9 cellular contexts compared by ENCODE assay signal in genomic region chr1:25566730-25567341, GRCh38. TPM values are rescaled to one million over a fixed set of nuclear protein-coding genes. Genes with fewer than 3 reads are reported as not detected.
DNase-seq lines count a peak whose midpoint lies in the region; ATAC-seq, FAIRE-seq and TF ChIP-seq lines count a peak whose summit lies in the region.
"Had no signal": no experiment of that assay in that cellular context is flagged by ENCODE, and none has a peak within 500 bp of the region (broad histone marks: within the 10 kb centered on the region; RNA-seq: fewer than 3 reads in every experiment).

No MANE protein-coding gene starts in this region.

- no peak overlapping the region for H3K4me3 Mint-ChIP-seq in Calu3 (ENCODE audit: low read depth, unreplicated experiment)

- H3K14ac ChIP-seq in H1 (ENCODE audit: insufficient read length) = no peak overlapping the region

- WGBS in H1 (ENCODE audit: extremely low coverage in 1 of 2, insufficient coverage in 1 of 2, insufficient read length in 1 of 2, insufficient replicate concordance in 2 of 2, low coverage in 1 of 2, low lambda C conversion rate in 2 of 2, missing lambda C conversion rate in 1 of 2), 2 experiments = 82% methylated on average over 21 of the region's 21 CpGs; no CpG with 5 or more reads in 1 of the 2 experiments
- WGBS in ovary, 3 donors = 43 to 50% (median 43%) methylated on average over 21 of the region's 21 CpGs

- POLR2A ChIA-PET in H1 (lab: Charles Lee; ENCODE audit: partially characterized antibody) = interaction anchor here (1.1 kb wide), 1 partner anchor 15 kb away, joined by 3 read pairs; no protein-coding TSS in a partner anchor

- H3K9ac ChIP-seq in DND-41 (ENCODE audit: low read depth, low read length) = no peak overlapping the region
- H3K9ac ChIP-seq in H1 (replicated peaks in 1 of 4; ENCODE audit: extremely low read depth in 1 of 4, low read depth in 3 of 4, low read length in 3 of 4) = no peak overlapping the region

- H3K27ac ChIP-seq in DND-41 (ENCODE audit: low read length) (no peak overlapping the region), H1 (ENCODE audit: low read depth, low read length) (no peak overlapping the region), ovary (peak overlapping the region in 1 of 2 donors; percentile 34)

- no peak overlapping the region; the same call in 1 of the 2 replicates for H2BK5ac ChIP-seq in H1 (ENCODE audit: low read depth, low read length)

- no peaks in the 10 kb centered on the region for H3K23me2 ChIP-seq in H1 (ENCODE audit: low read depth, low read length)

- H2AK5ac ChIP-seq in H1 (ENCODE audit: low read depth, low read length) = peak overlapping the region; percentile 95; the same call in 1 of the 2 replicates

- H2BK120ac ChIP-seq in H1 (replicated peaks; ENCODE audit: low read depth, low read length) = no peak overlapping the region

- H4K91ac ChIP-seq in H1 (replicated peaks; ENCODE audit: insufficient read length, low read length) = no peak overlapping the region

- H2BK15ac ChIP-seq in H1 (ENCODE audit: low read length) = 0 out of 2 replicates have a peak overlapping the region, but pooled peaks have one; percentile 72

- no peak overlapping the region; the same call in 1 of the 2 replicates for H3K18ac ChIP-seq in H1 (ENCODE audit: extremely low read depth, low read length)

- no peak for TF ChIP-seq EP300 in H1 (IDR thresholded peaks at IDR 0.05; ENCODE audit: borderline replicate concordance in 1 of 2, low read depth in 2 of 2, low read length in 2 of 2)
- no peak for TF ChIP-seq EP300 in ovary (IDR thresholded peaks at IDR 0.05)

- H3K23ac ChIP-seq in H1 (ENCODE audit: insufficient read length) = no peak overlapping the region

- no peak for FAIRE-seq in H1 (lab: Jason Lieb, UNC)

- H3K4me3 ChIP-seq in DND-41 (ENCODE audit: low read depth in 1 of 2, low read length in 2 of 2) (no peak overlapping the region), H1 (ENCODE audit: extremely low read depth in 1 of 4, insufficient read depth in 2 of 4, low read depth in 3 of 4, low read length in 4 of 4) (no peak overlapping the region), ovary (no peak overlapping the region)

- no peak overlapping the region for H2BK20ac ChIP-seq in H1 (ENCODE audit: low read length)

- ATAC-seq in DND-41 (ENCODE audit: insufficient read depth, low read depth) = peak; percentile 43; the same call in 2 of the 3 replicates
- no peak for ATAC-seq in GM19463 (IDR thresholded peaks at IDR 0.05; ENCODE audit: unreplicated experiment)
- no peak for ATAC-seq in GM21390 (IDR thresholded peaks at IDR 0.05; ENCODE audit: unreplicated experiment)

- no peaks in the 10 kb centered on the region for H3K9me3 Mint-ChIP-seq in Calu3 (ENCODE audit: low read depth, unreplicated experiment)

- H4K8ac ChIP-seq in H1 (ENCODE audit: extremely low read depth, insufficient read depth, low read length) = 0 out of 2 replicates have a peak overlapping the region, but pooled peaks have one; percentile 7

- H3K79me1 ChIP-seq in H1 (ENCODE audit: low read depth, low read length) = no peaks in the 10 kb centered on the region

- no peaks in the 10 kb centered on the region for H3K9me3 ChIP-seq in DND-41 (ENCODE audit: insufficient read depth, low read length, severe bottlenecking)
- H3K9me3 ChIP-seq in H1 (ENCODE audit: insufficient read depth in 2 of 2, low read depth in 1 of 2, low read length in 1 of 2) = no peaks in the 10 kb centered on the region
- no peaks in the 10 kb centered on the region for H3K9me3 ChIP-seq in ovary

- H3K79me2 ChIP-seq in DND-41 (ENCODE audit: insufficient read depth, low read length) (no peaks in the 10 kb centered on the region), H1 (ENCODE audit: control insufficient read depth in 1 of 2, insufficient read depth in 2 of 2, low read length in 2 of 2) (no peaks in the 10 kb centered on the region)

- no peak for TF ChIP-seq CTCF in DND-41 (IDR thresholded peaks at IDR 0.05; ENCODE audit: borderline replicate concordance, extremely low read depth, low read length, poor library complexity, severe bottlenecking)
- peak in 2 of 3 experiments; percentile 24 to 37; a peak in 2 of 4 replicates for TF ChIP-seq CTCF in H1 (IDR thresholded peaks at IDR 0.05; ENCODE audit: control extremely low read depth in 1 of 3, insufficient read depth in 1 of 3, low read depth in 1 of 3, low read length in 3 of 3)
- TF ChIP-seq CTCF in ovary (IDR thresholded peaks at IDR 0.05) = no peak
- no peak for TF ChIP-seq CTCF in Calu3 (IDR thresholded peaks at IDR 0.05; ENCODE audit: unreplicated experiment)

- H3K36me3 Mint-ChIP-seq in Calu3 (ENCODE audit: insufficient read depth, unreplicated experiment) = peaks cover 15% of the 10 kb centered on the region

- H3K4ac ChIP-seq in H1 (replicated peaks; ENCODE audit: insufficient read length, low read depth, low read length) = no peak overlapping the region

- H3K4me2 ChIP-seq in DND-41 (ENCODE audit: insufficient read depth, low read length) (no peak overlapping the region), H1 (ENCODE audit: insufficient read depth in 1 of 2, low read depth in 2 of 2, low read length in 2 of 2) (no peak overlapping the region)

- peak; percentile 10 for DNase-seq in DND-41
- DNase-seq in SHP77 (lab: John Stamatoyannopoulos, UW) = peak; percentile 46 to 77
- DNase-seq in H1 (ENCODE audit: low read depth in 1 of 2, low spot score in 2 of 2) = no peak
- peak in 3 of 5 donors; percentile 55 to 62 (median 60) for DNase-seq in ovary
- no peak for DNase-seq in Calu3
- DNase-seq in T-helper 9 cell = no peak

- H3K4me1 Mint-ChIP-seq in Calu3 (ENCODE audit: low read depth, unreplicated experiment) = peaks cover 16% of the 10 kb centered on the region

- BruUV-seq in Calu3 (replicated peaks; lab: Mats Ljungman, UMichigan) = no TSS peak

- H2AFZ ChIP-seq in DND-41 (ENCODE audit: low read depth, low read length) = no peak overlapping the region
- no peak overlapping the region for H2AFZ ChIP-seq in H1 (ENCODE audit: low read length)

- no peak for TF ChIP-seq POLR2A in H1 (IDR thresholded peaks at IDR 0.05; ENCODE audit: control extremely low read depth in 1 of 2, low read depth in 2 of 2, low read length in 2 of 2)
- no peak for TF ChIP-seq POLR2A in ovary (IDR thresholded peaks at IDR 0.05)

- H3K27me3 ChIP-seq in DND-41 (ENCODE audit: insufficient read depth, low read length, poor library complexity) (peaks cover 12% of the 10 kb centered on the region), H1 (replicated peaks in 1 of 4; ENCODE audit: control insufficient read depth in 3 of 4, extremely low read depth in 1 of 4, insufficient read depth in 3 of 4, low read length in 3 of 4) (no peaks in the 10 kb centered on the region), ovary (no peaks in the 10 kb centered on the region)

- TF ChIP-seq RAD21 in H1 (IDR thresholded peaks at IDR 0.05 in 1 of 2, conservative IDR thresholded peaks at IDR 0.05 in 1 of 2; ENCODE audit: low read depth in 2 of 2, low read length in 2 of 2) = 0 out of 4 replicates have a peak, but pooled peaks of 1 of the 2 experiments have one; percentile 13

- H4K20me1 ChIP-seq in DND-41 (ENCODE audit: insufficient read depth, low read length) (peaks cover 4% of the 10 kb centered on the region; the same call in 1 of the 2 replicates), H1 (replicated peaks in 1 of 2; ENCODE audit: control insufficient read depth in 1 of 2, insufficient read depth in 2 of 2, low read length in 2 of 2) (no peaks in the 10 kb centered on the region)

- no peaks in the 10 kb centered on the region; the same call in 1 of the 2 replicates for H3K4me1 ChIP-seq in DND-41 (ENCODE audit: insufficient read depth, low read length)
- H3K4me1 ChIP-seq in H1 (replicated peaks in 1 of 4; ENCODE audit: control insufficient read depth in 3 of 4, insufficient read depth in 4 of 4, low read length in 3 of 4) = peaks cover 0 to 26% (median 13%) of the 10 kb centered on the region in 4 experiments; a peak in 6 of 7 replicates
- H3K4me1 ChIP-seq in ovary (ENCODE audit: insufficient read depth) = peaks cover 11% of the 10 kb centered on the region

- no peak overlapping the region for H3K27ac Mint-ChIP-seq in Calu3 (ENCODE audit: unreplicated experiment)

- no peak overlapping the region for H4K5ac ChIP-seq in H1 (ENCODE audit: insufficient read length, low read depth, low read length)

- no peak overlapping the region for H3K56ac ChIP-seq in H1 (replicated peaks; ENCODE audit: insufficient read length, low read depth, low read length)

- H3K36me3 ChIP-seq in DND-41 (ENCODE audit: insufficient read depth, low read length) (no peaks in the 10 kb centered on the region), H1 (ENCODE audit: control insufficient read depth in 2 of 4, insufficient read depth in 4 of 4, low read length in 3 of 4) (no peaks in the 10 kb centered on the region; a peak in 1 of 8 replicates), ovary (no peaks in the 10 kb centered on the region)

- H2BK12ac ChIP-seq in H1 (ENCODE audit: low read depth, low read length) = 0 out of 2 replicates have a peak overlapping the region, but pooled peaks have one; percentile 50

- CTCF ChIA-PET in H1 (lab: Charles Lee; ENCODE audit: partially characterized antibody) = interaction anchor here (0.5 to 4.8 kb wide), 18 partner anchors 9 to 571 kb away, joined by 3 to 38 read pairs (median 5); no protein-coding TSS in a partner anchor
- CTCF ChIA-PET in Calu3 (lab: Charles Lee) = interaction anchor here (0.6 kb wide), 1 partner anchor 60 kb away, joined by 3 read pairs; no protein-coding TSS in a partner anchor

- intact Hi-C loops in ovary (cut with DNase I) = no loop called here
- intact Hi-C loops in Calu3 (cut with micrococcal nuclease; ENCODE audit: unreplicated experiment) = no loop called here

- no peaks in the 10 kb centered on the region for H3K27me3 Mint-ChIP-seq in Calu3 (ENCODE audit: unreplicated experiment)

RNA-seq across cellular contexts. Expression of gene LDLRAP1, which starts 23.4 kb away (rescaled TPM):
- 12.8 and 14.0 TPM in 2 replicates for total RNA-seq in H1 (2021; fragmentation: NEBNext Ultra II Directional; extraction: Animal tissue kit (Norgen Biotek cat#: 25700))
- polyA plus RNA-seq in H1 (2011; rRNA removed) (13.2 and 16.3 TPM in 2 replicates), ovary (10 to 100 TPM in 1 of 2 donors, 1 to 10 TPM in 1; 9.1 to 12.2 TPM)
- polyA plus RNA-seq in H1 (2011; cell fraction: cytosol; rRNA removed) = 10.4 TPM
- 16.7 TPM for polyA plus RNA-seq in H1 (2011; cell fraction: nucleus; rRNA removed)
- polyA plus RNA-seq in H1 (2012, experiment 1 of 2) = 9.3 to 13.5 TPM (median 11.9 TPM) in 4 replicates
- 13.0 TPM for polyA plus RNA-seq in H1 (2012, experiment 2 of 2)
- polyA plus RNA-seq in H1 (2013, experiment 1 of 2) = 9.4 TPM
- 9.6 TPM for polyA plus RNA-seq in H1 (2013, experiment 2 of 2)
- polyA minus RNA-seq in H1 (2011; rRNA and poly(A)+ RNA removed) = 9.7 and 11.7 TPM in 2 replicates
- polyA minus RNA-seq in H1 (2011; cell fraction: cytosol; rRNA and poly(A)+ RNA removed) = 8.3 TPM
- polyA minus RNA-seq in H1 (2011; cell fraction: nucleus; rRNA and poly(A)+ RNA removed) = 9.7 TPM
- total RNA-seq in ovary (10 to 100 TPM in 6 of 7 donors, 1 to 10 TPM in 1; 9.3 to 17.4 (median 13.7) TPM), Calu3 (2022) (8.3 and 12.2 TPM in 2 replicates)

RNA-seq across cellular contexts. Expression of gene MAN1C1, which starts 49.8 kb away (rescaled TPM):
- total RNA-seq in H1 (2021; fragmentation: NEBNext Ultra II Directional; extraction: Animal tissue kit (Norgen Biotek cat#: 25700)) = 7.7 and 7.8 TPM in 2 replicates
- polyA plus RNA-seq in H1 (2011; rRNA removed) (14.4 and 15.2 TPM in 2 replicates), ovary (10 to 100 TPM; 25.0 to 28.2 TPM)
- 8.9 TPM for polyA plus RNA-seq in H1 (2011; cell fraction: cytosol; rRNA removed)
- polyA plus RNA-seq in H1 (2011; cell fraction: nucleus; rRNA removed) = 14.7 TPM
- polyA plus RNA-seq in H1 (2012, experiment 1 of 2) = 8.3 to 9.9 TPM (median 8.7 TPM) in 4 replicates
- 6.4 TPM for polyA plus RNA-seq in H1 (2012, experiment 2 of 2)
- polyA plus RNA-seq in H1 (2013, experiment 1 of 2) = 5.7 TPM
- 7.0 TPM for polyA plus RNA-seq in H1 (2013, experiment 2 of 2)
- polyA minus RNA-seq in H1 (2011; rRNA and poly(A)+ RNA removed) = 7.1 and 9.0 TPM in 2 replicates
- polyA minus RNA-seq in H1 (2011; cell fraction: cytosol; rRNA and poly(A)+ RNA removed) = 4.8 TPM
- 6.1 TPM for polyA minus RNA-seq in H1 (2011; cell fraction: nucleus; rRNA and poly(A)+ RNA removed)
- total RNA-seq in ovary (10 to 100 TPM; 18.0 to 59.2 (median 41.0) TPM), Calu3 (2022) (0.14 and 0.37 TPM in 2 replicates)
- total RNA-seq: HT1080 had no signal

Comparison
In these comparisons a context has a peak if more than half of its experiments do, and no peak if none do; other contexts are left out.
1. DNase-seq: peak in DND-41 (single experiment), SHP77 (2 of 2) and ovary (3 of 5); none in H1 (0 of 2), Calu3 (single experiment) and T-helper 9 cell (single experiment).
2. CTCF ChIP-seq: peak in H1 (2 of 3); none in DND-41 (single experiment), ovary (0 of 3) and Calu3 (single experiment).